ENCODE assay signal across 24 cellular contexts in genomic region chr16:1298406-1298805, GRCh38. TPM values are rescaled to one million over a fixed set of nuclear protein-coding genes. Genes with fewer than 3 reads are reported as not detected.
"Had no signal": no experiment of that assay in that cellular context is flagged by ENCODE, and none has a peak within 500 bp of the region (broad histone marks: within the 10 kb centered on the region; RNA-seq: fewer than 3 reads in every experiment).

No MANE protein-coding gene starts in this region.

- FAIRE-seq: bronchial epithelial cell, keratinocyte had no signal

- H3K27ac ChIP-seq: ascending aorta, coronary artery, heart left ventricle, neutrophil, ovary, WERI-Rb-1 had no signal

- DNase-seq: activated CD4-positive, CD25-positive, alpha-beta regulatory T cell treated with anti-CD3 and anti-CD28 coated beads, Interleukin-2, amount 50 U/mL, for 72 hours; activated gamma-delta T cell treated with Interleukin-2 at 50 U/mL for 16 hours; activated T-cell treated with anti-CD3 and anti-CD28 coated beads, Interleukin-2, amount 50 U/mL, for 1 hour; adrenal gland; endodermal cell; heart left ventricle; natural killer cell; ovary; psoas muscle; stimulated activated CD4-positive, alpha-beta T cell treated with anti-CD3 and anti-CD28 coated beads, Interleukin-4, amount 100 ng/mL, for 24 hours; stimulated activated naive CD4-positive, alpha-beta T cell treated with Interleukin-2 at 50 U/mL for 16 hours; T-cell; WERI-Rb-1 had no signal

- H3K4me3 ChIP-seq: adrenal gland, ascending aorta, coronary artery, heart left ventricle, lung, ovary, psoas muscle, right atrium auricular region had no signal

- H3K9me3 Mint-ChIP-seq: endodermal cell; natural killer cell; T-cell; T-helper 2 cell treated with Interferon-gamma antibody and Interleukin-4, amounts not matched to agents 5 μg/mL and 100 μg/mL, for 36 hours had no signal

- H3K27ac Mint-ChIP-seq: activated naive CD8-positive, alpha-beta T cell; endodermal cell; natural killer cell; T-cell; T-helper 2 cell treated with Interferon-gamma antibody and Interleukin-4, amounts not matched to agents 5 μg/mL and 100 μg/mL, for 36 hours had no signal

- ATAC-seq: heart left ventricle, natural killer cell, psoas muscle, T-cell had no signal

- H3K4me3 Mint-ChIP-seq: activated naive CD8-positive, alpha-beta T cell; endodermal cell; natural killer cell; T-cell; T-helper 2 cell treated with Interferon-gamma antibody and Interleukin-4, amounts not matched to agents 5 μg/mL and 100 μg/mL, for 36 hours had no signal

- H3K9me3 ChIP-seq: adrenal gland, ascending aorta, heart left ventricle, neutrophil, ovary, psoas muscle, right atrium auricular region had no signal

- H3K36me3 Mint-ChIP-seq: activated naive CD8-positive, alpha-beta T cell; natural killer cell; T-cell had no signal

- H3K27me3 ChIP-seq: adrenal gland, right atrium auricular region had no signal

- H3K36me3 ChIP-seq: adrenal gland, ascending aorta, heart left ventricle, neutrophil, ovary, right atrium auricular region, WERI-Rb-1 had no signal

RNA-seq across cellular contexts. Expression of gene BAIAP3, which starts 35.0 kb away (rescaled TPM):
- polyA plus RNA-seq: keratinocyte had no signal

RNA-seq across cellular contexts. Expression of gene TPSD1, which starts 42.5 kb away (rescaled TPM):
- total RNA-seq: adrenal gland, bronchial epithelial cell, endodermal cell, fibroblast of villous mesenchyme, left lobe of liver had no signal
- polyA plus RNA-seq: keratinocyte had no signal
